12 cellular contexts compared by ENCODE assay signal in the genomic region with DNA sequence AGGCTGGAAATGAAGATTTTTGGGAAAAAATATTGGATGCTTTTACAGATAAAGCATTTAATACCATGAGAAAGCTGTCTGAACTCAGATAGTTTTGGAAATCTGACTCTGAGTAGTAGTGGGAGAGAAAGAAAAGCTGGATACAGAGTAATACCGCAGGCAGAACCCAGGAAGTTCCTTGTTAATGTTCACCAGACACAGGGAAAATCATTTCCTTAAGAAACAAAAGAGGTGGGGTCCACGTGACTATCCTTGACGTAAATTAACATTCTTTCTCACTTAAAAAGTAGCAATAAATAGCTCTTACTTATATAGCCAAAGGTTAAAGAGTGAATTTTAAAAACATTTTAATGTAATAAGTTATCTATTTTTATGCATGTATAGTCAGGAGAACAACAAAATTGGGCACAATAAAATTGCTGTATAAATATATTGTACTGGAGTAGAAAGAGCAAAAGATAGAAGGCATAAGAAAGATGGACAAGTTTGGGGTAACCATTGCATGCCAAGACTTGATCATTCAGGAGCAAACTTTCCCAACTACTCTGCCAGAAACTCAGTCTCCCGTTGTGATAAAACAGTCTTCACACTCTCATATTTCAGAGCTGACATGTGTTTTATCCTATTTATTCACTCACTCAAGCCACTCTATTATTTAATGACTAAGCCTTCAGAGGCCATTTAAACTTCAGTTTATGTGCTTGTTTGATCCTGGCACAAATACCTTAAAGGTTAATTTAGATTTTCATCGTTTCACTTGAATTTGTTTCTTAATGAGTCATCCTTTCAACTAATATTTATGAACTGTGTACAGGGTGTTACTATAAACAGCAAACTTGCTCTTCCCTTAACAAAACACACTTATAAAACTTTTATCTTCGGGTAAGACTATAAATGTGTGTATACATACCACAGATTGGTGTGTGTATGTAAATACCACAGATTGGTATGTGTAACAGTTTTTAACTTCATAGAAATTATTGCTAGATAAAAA.
A peak's percentile ranks its signal among the peaks of the same experiment; 100 is the strongest.
DNase-seq lines count a peak whose midpoint lies in the region; ATAC-seq, FAIRE-seq and TF ChIP-seq lines count a peak whose summit lies in the region.
"Had no signal": no experiment of that assay in that cellular context is flagged by ENCODE, and none has a peak within 500 bp of the region (broad histone marks: within the 10 kb centered on the region; RNA-seq: fewer than 3 reads in every experiment).

No MANE protein-coding gene starts in this region.

- in situ Hi-C loops in SK-MEL-5 (cut with HindIII; ENCODE audit: low pct_unique_long_range_greater_than_20kb, low sequenced_read_pairs), result no loop called here

- H3K27me3 ChIP-seq in foreskin keratinocyte (no peaks in the 10 kb centered on the region), small intestine (ENCODE audit: control insufficient read depth in 2 of 2, insufficient read depth in 2 of 2, low read length in 2 of 2) (no peaks in the 10 kb centered on the region)

- no peaks in the 10 kb centered on the region for H3K9me3 ChIP-seq in small intestine (ENCODE audit: control insufficient read depth, low read depth)

- H3K27ac ChIP-seq in foreskin keratinocyte, result peak overlapping the region; percentile 94
- H3K27ac ChIP-seq in small intestine (ENCODE audit: low read depth in 1 of 2, low read length in 1 of 2), result no peak overlapping the region

- ATAC-seq in foreskin keratinocyte, result peak; percentile 89
- no peak for ATAC-seq in left lobe of liver
- ATAC-seq in GM18498 (IDR thresholded peaks at IDR 0.05; ENCODE audit: unreplicated experiment), result no peak
- ATAC-seq: GM12878 had no signal

- FAIRE-seq in small intestine (lab: Jason Lieb, UNC), result peak; percentile 55
- FAIRE-seq: GM12878 had no signal

- no peaks in the 10 kb centered on the region for H3K36me3 ChIP-seq in small intestine (ENCODE audit: control insufficient read depth in 2 of 2, insufficient read depth in 2 of 2, low read length in 2 of 2)

- H3K4me3 ChIP-seq in small intestine (ENCODE audit: low read depth in 1 of 2, low read length in 2 of 2), result no peak overlapping the region
- H3K4me3 ChIP-seq: GM12878 had no signal

- DNase-seq in HCEC 1CT (peak; percentile 62), SK-MEL-5 (ENCODE audit: low read depth, low spot score) (peak; percentile 86), foreskin keratinocyte (peak; percentile 85 to 92), small intestine (peak; percentile 43), left lobe of liver (ENCODE audit: low spot score) (no peak), GOT3 (lab: John Stamatoyannopoulos, UW) (no peak), GF-D8 (lab: John Stamatoyannopoulos, UW) (no peak)
- DNase-seq: activated CD4-positive, CD25-positive, alpha-beta regulatory T cell treated with anti-CD3 and anti-CD28 coated beads, Interleukin-2, amount 50 U/mL, for 72 hours; NCI-H187; stimulated activated naive CD4-positive, alpha-beta T cell treated with Interleukin-2 at 50 U/mL for 16 hours had no signal

- peaks cover 22% of the 10 kb centered on the region for H3K4me1 ChIP-seq in foreskin keratinocyte
- H3K4me1 ChIP-seq in small intestine (ENCODE audit: control insufficient read depth in 2 of 2, insufficient read depth in 1 of 2, low read depth in 1 of 2, low read length in 1 of 2), result no peaks in the 10 kb centered on the region

- 13 to 30% (median 27%) methylated on average over 6 of the region's 6 CpGs for WGBS in small intestine, 3 donors

- no peak for TF ChIP-seq CTCF in foreskin keratinocyte (conservative IDR thresholded peaks at IDR 0.05)

Comparison
In these comparisons a context has a peak if more than half of its experiments do, and no peak if none do; other contexts are left out.
1. DNase-seq: peak in HCEC 1CT (single experiment), SK-MEL-5 (single experiment), foreskin keratinocyte (2 of 2) and small intestine (single experiment); none in left lobe of liver (single experiment), GOT3 (single experiment) and GF-D8 (single experiment).